8 cellular contexts compared by ENCODE assay signal in the genomic region with DNA sequence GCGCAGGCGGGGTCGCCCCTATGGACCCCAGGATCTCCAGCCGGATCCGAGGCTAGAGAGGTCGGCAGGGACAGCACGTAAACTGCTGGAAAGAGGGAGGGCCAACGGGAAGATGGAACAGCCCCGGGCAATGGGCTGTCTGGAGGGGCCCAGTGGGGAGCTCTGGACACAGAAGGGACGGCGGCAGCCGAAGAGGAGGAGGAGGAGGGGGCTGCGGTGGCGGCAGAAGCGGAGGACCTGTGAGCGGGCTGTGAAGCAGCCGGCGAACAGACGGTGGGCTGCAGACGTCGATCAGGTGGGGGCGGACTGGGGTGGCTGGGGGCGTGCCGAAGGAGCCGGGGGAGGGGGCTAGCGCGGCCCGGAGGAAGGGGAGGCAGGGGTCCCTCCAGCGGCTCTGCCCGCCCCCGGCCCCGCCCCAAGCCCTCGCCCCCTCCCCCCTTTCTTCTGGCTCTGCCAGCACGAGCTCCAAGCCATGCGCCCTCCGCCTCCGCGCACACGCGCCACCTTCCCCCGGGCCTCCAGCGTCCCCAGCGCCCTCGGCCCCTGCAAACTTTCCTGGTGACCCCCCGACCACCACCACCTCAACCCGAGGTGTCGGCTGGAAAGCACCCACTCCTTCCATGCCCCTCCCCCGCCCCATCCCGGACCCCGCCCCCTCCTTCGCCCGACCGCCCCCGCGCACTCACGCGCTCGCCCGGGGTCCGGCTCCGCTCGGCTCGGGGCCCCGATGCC. TPM values are rescaled to one million over a fixed set of nuclear protein-coding genes. Genes with fewer than 3 reads are reported as not detected.
A peak's percentile ranks its signal among the peaks of the same experiment; 100 is the strongest.
DNase-seq lines count a peak whose midpoint lies in the region; ATAC-seq and TF ChIP-seq lines count a peak whose summit lies in the region.

No MANE protein-coding gene starts in this region.

- H3K4me3 ChIP-seq in SK-N-MC (peak overlapping the region; percentile 79), lower lobe of right lung (peak overlapping the region; percentile 74), thyroid gland (replicated peaks in 1 of 3) (peak overlapping the region; percentile 30 to 87 (median 46))

- TF ChIP-seq CTCF in lower lobe of right lung (IDR thresholded peaks at IDR 0.05): no peak
- no peak for TF ChIP-seq CTCF in thyroid gland (IDR thresholded peaks at IDR 0.05)

- H3K27ac ChIP-seq in SK-N-MC: peak overlapping the region; percentile 97
- H3K27ac ChIP-seq in lower lobe of right lung: peak overlapping the region; percentile 96
- H3K27ac ChIP-seq in thyroid gland: peak overlapping the region; percentile 74 to 99 (median 97)

- H3K4me1 ChIP-seq in ES-I3 (ENCODE audit: insufficient read depth, low read length) (peaks cover 26% of the 10 kb centered on the region), lower lobe of right lung (peaks cover 60% of the 10 kb centered on the region), thyroid gland (peaks cover 51 to 58% of the 10 kb centered on the region in 2 donors)

- peak; percentile 4 for ATAC-seq in HG03108 (IDR thresholded peaks at IDR 0.05; ENCODE audit: unreplicated experiment)
- peak; percentile 1 to 2 for ATAC-seq in lower lobe of right lung
- no peak for ATAC-seq in HG03139 (IDR thresholded peaks at IDR 0.05; ENCODE audit: unreplicated experiment)
- no peak for ATAC-seq in GM21390 (IDR thresholded peaks at IDR 0.05; ENCODE audit: unreplicated experiment)

- H3K9me3 ChIP-seq in ES-I3 (ENCODE audit: control insufficient read depth, insufficient read depth, low read length) (no peaks in the 10 kb centered on the region), SK-N-MC (ENCODE audit: low read depth, low read length) (no peaks in the 10 kb centered on the region), lower lobe of right lung (no peaks in the 10 kb centered on the region), thyroid gland (no peaks in the 10 kb centered on the region)

- TF ChIP-seq POLR2A in thyroid gland (IDR thresholded peaks at IDR 0.05): no peak

- H3K9ac ChIP-seq in ES-I3 (ENCODE audit: low read depth, low read length) (peak overlapping the region; percentile 94), SK-N-MC (ENCODE audit: insufficient read length) (peak overlapping the region; percentile 90)

- intact Hi-C loops in lower lobe of right lung (cut with DNase I) (no loop called here), thyroid gland (cut with DNase I) (no loop called here)

- H3K27me3 ChIP-seq in lower lobe of right lung (ENCODE audit: low read depth): no peaks in the 10 kb centered on the region
- no peaks in the 10 kb centered on the region for H3K27me3 ChIP-seq in thyroid gland

- WGBS in thyroid gland, 2 donors: 2 to 7% methylated on average over 15 to 24 of the region's 64 CpGs

- DNase-seq in SK-N-MC (ENCODE audit: low read depth, low spot score) (no peak), dedifferentiated amniotic fluid mesenchymal stem cell (ENCODE audit: extremely low spot score) (peak; percentile 55), lower lobe of right lung (peak; percentile 68), thyroid gland (peak; percentile 54 to 60)

- peaks cover 22% of the 10 kb centered on the region for H3K36me3 ChIP-seq in ES-I3 (ENCODE audit: insufficient read depth, low read length)
- H3K36me3 ChIP-seq in SK-N-MC (ENCODE audit: insufficient read depth, low read length): peaks cover 62% of the 10 kb centered on the region
- peaks cover 43% of the 10 kb centered on the region for H3K36me3 ChIP-seq in lower lobe of right lung
- peaks cover 20 to 31% of the 10 kb centered on the region in 2 donors for H3K36me3 ChIP-seq in thyroid gland

RNA-seq across cellular contexts. Expression of a gene that starts 0.4 kb away (rescaled TPM):
- total RNA-seq in lower lobe of right lung (147 TPM), thyroid gland (100 to 1,000 TPM in 1 of 4 donors, 10 to 100 TPM in 3; 52.3 to 106 (median 85.2) TPM)

RNA-seq across cellular contexts. Expression of a gene that starts 11.4 kb away (rescaled TPM):
- total RNA-seq in lower lobe of right lung (62.2 TPM), thyroid gland (10 to 100 TPM; 70.0 to 86.5 (median 78.1) TPM)

RNA-seq across cellular contexts. Expression of a gene that starts 13.8 kb away (rescaled TPM):
- total RNA-seq in lower lobe of right lung (not detected), thyroid gland (not detected)

RNA-seq across cellular contexts. Expression of a gene that starts 56.6 kb away (rescaled TPM):
- not detected for total RNA-seq in lower lobe of right lung
- not detected for total RNA-seq in thyroid gland

Comparison
In these comparisons a context has a peak if more than half of its experiments do, and no peak if none do; other contexts are left out.
1. ATAC-seq: peak in HG03108 (single experiment) and lower lobe of right lung (2 of 2); none in HG03139 (single experiment) and GM21390 (single experiment).
2. Peak in every context shown above with its lines, with median percentiles within 50 percentile points of each other: H3K27ac ChIP-seq and H3K4me3 ChIP-seq.